In the genomic region with DNA sequence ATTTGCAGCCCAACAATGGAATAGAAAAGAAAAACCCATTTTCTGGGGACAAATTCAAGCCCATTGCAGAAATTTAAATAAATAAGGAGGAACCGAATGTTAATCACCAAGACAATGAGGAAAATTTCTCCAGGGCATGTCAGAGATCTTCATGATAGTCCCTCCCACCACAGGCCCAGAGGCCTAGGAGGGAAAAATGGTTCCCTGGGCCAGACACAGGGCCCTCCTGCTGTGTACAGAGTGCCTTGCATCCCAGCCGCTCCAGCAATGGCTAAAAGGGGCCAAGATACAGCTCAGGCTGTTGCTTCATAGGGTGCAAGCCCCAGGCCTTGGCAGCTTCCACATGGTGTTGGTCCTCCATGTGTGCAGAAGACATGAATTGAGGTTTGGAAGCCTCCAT, we compare ENCODE assay signal across 9 cellular contexts.
"Had no signal": no experiment of that assay in that cellular context is flagged by ENCODE, and none has a peak within 500 bp of the region (broad histone marks: within the 10 kb centered on the region; RNA-seq: fewer than 3 reads in every experiment).

No MANE protein-coding gene starts in this region.

- H3K36me3 ChIP-seq: HAP-1 had no signal

- FAIRE-seq: HTR-8/SVneo had no signal

- H3K27ac ChIP-seq: GM23248, KMS-11 had no signal

- H3K9ac ChIP-seq: GM23248, KMS-11 had no signal

- H3K4me3 ChIP-seq: GM23248, HAP-1 had no signal

- ATAC-seq: HCT116 had no signal

- H3K4me1 ChIP-seq: HAP-1 had no signal

- DNase-seq: GM23248, GOT3, H7, IMR-90, KBM-7 had no signal

- H3K4me2 ChIP-seq: KMS-11 had no signal

- H2AFZ ChIP-seq: GM23248 had no signal
